ENCODE assay signal across 1 cellular context in the genomic region with DNA sequence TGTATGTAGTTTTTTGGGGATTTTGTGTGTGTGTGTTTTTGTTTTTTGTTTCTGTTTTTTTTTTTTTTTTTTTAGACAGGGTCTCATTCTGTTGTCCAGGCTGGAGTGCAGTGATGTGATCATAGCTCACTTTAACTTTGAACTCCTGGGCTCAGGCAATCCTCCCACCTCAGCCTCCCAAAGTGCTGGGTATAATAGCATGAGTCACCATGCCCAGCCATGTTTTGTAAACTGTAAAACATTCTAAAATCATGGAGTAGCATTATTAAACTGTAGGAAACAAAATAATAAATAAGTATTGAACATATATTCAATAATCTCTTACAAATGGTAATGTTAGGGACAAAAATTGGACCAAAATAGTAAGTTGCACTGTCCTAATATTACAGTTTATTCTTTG.
TF ChIP-seq lines count a peak whose summit lies in the region.

No MANE protein-coding gene starts in this region.

TF ChIP-seq in HepG2, 621 proteins besides CTCF, POLR2A, EP300 and RAD21:
- TF ChIP-seq, protein P1, sequence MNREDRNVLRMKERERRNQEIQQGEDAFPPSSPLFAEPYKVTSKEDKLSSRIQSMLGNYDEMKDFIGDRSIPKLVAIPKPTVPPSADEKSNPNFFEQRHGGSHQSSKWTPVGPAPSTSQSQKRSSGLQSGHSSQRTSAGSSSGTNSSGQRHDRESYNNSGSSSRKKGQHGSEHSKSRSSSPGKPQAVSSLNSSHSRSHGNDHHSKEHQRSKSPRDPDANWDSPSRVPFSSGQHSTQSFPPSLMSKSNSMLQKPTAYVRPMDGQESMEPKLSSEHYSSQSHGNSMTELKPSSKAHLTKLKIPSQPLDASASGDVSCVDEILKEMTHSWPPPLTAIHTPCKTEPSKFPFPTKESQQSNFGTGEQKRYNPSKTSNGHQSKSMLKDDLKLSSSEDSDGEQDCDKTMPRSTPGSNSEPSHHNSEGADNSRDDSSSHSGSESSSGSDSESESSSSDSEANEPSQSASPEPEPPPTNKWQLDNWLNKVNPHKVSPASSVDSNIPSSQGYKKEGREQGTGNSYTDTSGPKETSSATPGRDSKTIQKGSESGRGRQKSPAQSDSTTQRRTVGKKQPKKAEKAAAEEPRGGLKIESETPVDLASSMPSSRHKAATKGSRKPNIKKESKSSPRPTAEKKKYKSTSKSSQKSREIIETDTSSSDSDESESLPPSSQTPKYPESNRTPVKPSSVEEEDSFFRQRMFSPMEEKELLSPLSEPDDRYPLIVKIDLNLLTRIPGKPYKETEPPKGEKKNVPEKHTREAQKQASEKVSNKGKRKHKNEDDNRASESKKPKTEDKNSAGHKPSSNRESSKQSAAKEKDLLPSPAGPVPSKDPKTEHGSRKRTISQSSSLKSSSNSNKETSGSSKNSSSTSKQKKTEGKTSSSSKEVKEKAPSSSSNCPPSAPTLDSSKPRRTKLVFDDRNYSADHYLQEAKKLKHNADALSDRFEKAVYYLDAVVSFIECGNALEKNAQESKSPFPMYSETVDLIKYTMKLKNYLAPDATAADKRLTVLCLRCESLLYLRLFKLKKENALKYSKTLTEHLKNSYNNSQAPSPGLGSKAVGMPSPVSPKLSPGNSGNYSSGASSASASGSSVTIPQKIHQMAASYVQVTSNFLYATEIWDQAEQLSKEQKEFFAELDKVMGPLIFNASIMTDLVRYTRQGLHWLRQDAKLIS (CRISPR knock-in tag; IDR thresholded peaks at IDR 0.05), result no peak
- TF ChIP-seq, protein P2, sequence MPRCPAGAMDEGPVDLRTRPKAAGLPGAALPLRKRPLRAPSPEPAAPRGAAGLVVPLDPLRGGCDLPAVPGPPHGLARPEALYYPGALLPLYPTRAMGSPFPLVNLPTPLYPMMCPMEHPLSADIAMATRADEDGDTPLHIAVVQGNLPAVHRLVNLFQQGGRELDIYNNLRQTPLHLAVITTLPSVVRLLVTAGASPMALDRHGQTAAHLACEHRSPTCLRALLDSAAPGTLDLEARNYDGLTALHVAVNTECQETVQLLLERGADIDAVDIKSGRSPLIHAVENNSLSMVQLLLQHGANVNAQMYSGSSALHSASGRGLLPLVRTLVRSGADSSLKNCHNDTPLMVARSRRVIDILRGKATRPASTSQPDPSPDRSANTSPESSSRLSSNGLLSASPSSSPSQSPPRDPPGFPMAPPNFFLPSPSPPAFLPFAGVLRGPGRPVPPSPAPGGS (CRISPR knock-in tag; IDR thresholded peaks at IDR 0.05), result no peak
- TF ChIP-seq ZFP1 (CRISPR knock-in tag; IDR thresholded peaks at IDR 0.05) (peak; percentile 99), FOSL2 (CRISPR knock-in tag; IDR thresholded peaks at IDR 0.05) (peak; percentile 45; the same call in 1 of the 2 replicates), ZNF782 (CRISPR knock-in tag; IDR thresholded peaks at IDR 0.05; ENCODE audit: borderline replicate concordance) (no peak), ZBTB7B (CRISPR knock-in tag; IDR thresholded peaks at IDR 0.05) (no peak)
- TF ChIP-seq, protein P3, sequence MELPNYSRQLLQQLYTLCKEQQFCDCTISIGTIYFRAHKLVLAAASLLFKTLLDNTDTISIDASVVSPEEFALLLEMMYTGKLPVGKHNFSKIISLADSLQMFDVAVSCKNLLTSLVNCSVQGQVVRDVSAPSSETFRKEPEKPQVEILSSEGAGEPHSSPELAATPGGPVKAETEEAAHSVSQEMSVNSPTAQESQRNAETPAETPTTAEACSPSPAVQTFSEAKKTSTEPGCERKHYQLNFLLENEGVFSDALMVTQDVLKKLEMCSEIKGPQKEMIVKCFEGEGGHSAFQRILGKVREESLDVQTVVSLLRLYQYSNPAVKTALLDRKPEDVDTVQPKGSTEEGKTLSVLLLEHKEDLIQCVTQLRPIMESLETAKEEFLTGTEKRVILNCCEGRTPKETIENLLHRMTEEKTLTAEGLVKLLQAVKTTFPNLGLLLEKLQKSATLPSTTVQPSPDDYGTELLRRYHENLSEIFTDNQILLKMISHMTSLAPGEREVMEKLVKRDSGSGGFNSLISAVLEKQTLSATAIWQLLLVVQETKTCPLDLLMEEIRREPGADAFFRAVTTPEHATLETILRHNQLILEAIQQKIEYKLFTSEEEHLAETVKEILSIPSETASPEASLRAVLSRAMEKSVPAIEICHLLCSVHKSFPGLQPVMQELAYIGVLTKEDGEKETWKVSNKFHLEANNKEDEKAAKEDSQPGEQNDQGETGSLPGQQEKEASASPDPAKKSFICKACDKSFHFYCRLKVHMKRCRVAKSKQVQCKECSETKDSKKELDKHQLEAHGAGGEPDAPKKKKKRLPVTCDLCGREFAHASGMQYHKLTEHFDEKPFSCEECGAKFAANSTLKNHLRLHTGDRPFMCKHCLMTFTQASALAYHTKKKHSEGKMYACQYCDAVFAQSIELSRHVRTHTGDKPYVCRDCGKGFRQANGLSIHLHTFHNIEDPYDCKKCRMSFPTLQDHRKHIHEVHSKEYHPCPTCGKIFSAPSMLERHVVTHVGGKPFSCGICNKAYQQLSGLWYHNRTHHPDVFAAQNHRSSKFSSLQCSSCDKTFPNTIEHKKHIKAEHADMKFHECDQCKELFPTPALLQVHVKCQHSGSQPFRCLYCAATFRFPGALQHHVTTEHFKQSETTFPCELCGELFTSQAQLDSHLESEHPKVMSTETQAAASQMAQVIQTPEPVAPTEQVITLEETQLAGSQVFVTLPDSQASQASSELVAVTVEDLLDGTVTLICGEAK (IDR thresholded peaks at IDR 0.05), result no peak
- TF ChIP-seq, protein P3 (CRISPR knock-in tag; IDR thresholded peaks at IDR 0.05), result no peak
TF ChIP-seq in HepG2: peak in this region for 2.
